Comparison of ENCODE assay signal across 8 cellular contexts in the genomic region with DNA sequence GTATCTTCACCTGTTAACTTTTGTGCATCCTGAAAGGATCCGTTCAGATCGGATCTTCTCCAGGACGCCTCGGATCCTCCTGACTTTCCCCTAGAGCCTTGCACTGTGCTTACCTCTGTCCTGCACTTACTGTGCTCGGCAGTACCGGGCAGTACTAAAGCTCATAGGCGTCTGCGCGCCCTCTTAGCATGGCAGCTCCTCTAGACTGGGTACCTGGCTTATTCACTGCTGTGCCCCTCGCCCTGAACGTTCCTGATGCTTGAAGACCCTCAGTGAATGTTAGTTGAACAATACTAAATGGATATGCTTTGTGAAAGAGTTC. TPM values are rescaled to one million over a fixed set of nuclear protein-coding genes. Genes with fewer than 3 reads are reported as not detected.
A peak's percentile ranks its signal among the peaks of the same experiment; 100 is the strongest.
DNase-seq lines count a peak whose midpoint lies in the region; ATAC-seq and TF ChIP-seq lines count a peak whose summit lies in the region.

No MANE protein-coding gene starts in this region.

- no peak for TF ChIP-seq POLR2A in transverse colon (IDR thresholded peaks at IDR 0.05)

- TF ChIP-seq CTCF in brain microvascular endothelial cell (IDR thresholded peaks at IDR 0.05; ENCODE audit: low read depth, low read length, missing control alignments) (no peak), liver (IDR thresholded peaks at IDR 0.05; ENCODE audit: low read depth, low read length, missing input control) (no peak), transverse colon (IDR thresholded peaks at IDR 0.05) (no peak)

- H3K27ac ChIP-seq in brain microvascular endothelial cell (no peak overlapping the region), liver (ENCODE audit: low read depth in 1 of 2, low read length in 2 of 2) (peak overlapping the region; percentile 72 to 75), transverse colon (peak overlapping the region; percentile 77 to 86 (median 84))

- in situ Hi-C loops in brain microvascular endothelial cell (cut with HindIII; ENCODE audit: low pct_ligation_motif_present, low sequenced_read_pairs): no loop called here
- in situ Hi-C loops in transverse colon (cut with MboI; ENCODE audit: low pct_ligation_motif_present in 1 of 4, low pct_unique_long_range_greater_than_20kb in 1 of 4, low sequenced_read_pairs in 3 of 4): loop anchor here in 1 of 4 donors (25.0 kb wide), 1 partner anchor 259 kb away; a partner anchor contains a TSS

- H3K9ac ChIP-seq in liver (ENCODE audit: low read depth in 1 of 2, low read length in 2 of 2): peak overlapping the region; percentile 58 to 93

- intact Hi-C loops in Right ventricle myocardium inferior (cut with DNase I) (loop anchor here (5.0 kb wide), 1 partner anchor 269 kb away; a partner anchor contains a TSS), cardiac septum (cut with DNase I) (loop anchor here (5.0 kb wide), 1 partner anchor 521 kb away; no protein-coding TSS in a partner anchor), transverse colon (cut with DNase I; ENCODE audit: low total_unique reads) (no loop called here)

- ATAC-seq in Right ventricle myocardium inferior: peak; percentile 31

- DNase-seq in Right ventricle myocardium inferior (ENCODE audit: missing footprints) (no peak), cardiac septum (ENCODE audit: low spot score) (no peak), brain microvascular endothelial cell (no peak), transverse colon (no peak), NCI-H2107 (lab: John Stamatoyannopoulos, UW) (no peak), T1000 (lab: John Stamatoyannopoulos, UW) (no peak), NCI-H2107 treated with DMSO at 0.1 percent for 48 hours (lab: John Stamatoyannopoulos, UW; ENCODE audit: unreplicated experiment) (no peak)

- H3K36me3 ChIP-seq in brain microvascular endothelial cell (replicated peaks) (no peaks in the 10 kb centered on the region), liver (ENCODE audit: control insufficient read depth in 4 of 4, insufficient read depth in 3 of 4, low read depth in 1 of 4, low read length in 3 of 4) (peaks cover 0 to 3% (median 0%) of the 10 kb centered on the region in 4 donors), transverse colon (no peaks in the 10 kb centered on the region)

- H3K9me3 ChIP-seq in liver (ENCODE audit: control insufficient read depth in 4 of 4, low read length in 3 of 4) (no peaks in the 10 kb centered on the region), transverse colon (no peaks in the 10 kb centered on the region)

- TF ChIP-seq RAD21 in liver (IDR thresholded peaks at IDR 0.05): no peak

- H3K27me3 ChIP-seq in brain microvascular endothelial cell (replicated peaks) (no peaks in the 10 kb centered on the region), liver (ENCODE audit: control insufficient read depth in 4 of 4, insufficient read depth in 4 of 4, low read length in 3 of 4) (no peaks in the 10 kb centered on the region), transverse colon (no peaks in the 10 kb centered on the region)

- peaks cover 7 to 40% (median 28%) of the 10 kb centered on the region in 4 donors for H3K4me1 ChIP-seq in liver (ENCODE audit: control insufficient read depth in 4 of 4, insufficient read depth in 4 of 4, low read length in 3 of 4)
- peaks cover 5 to 26% (median 13%) of the 10 kb centered on the region in 4 donors for H3K4me1 ChIP-seq in transverse colon

- H3K4me3 ChIP-seq in brain microvascular endothelial cell (ENCODE audit: low read depth, low read length) (peak overlapping the region; percentile 80), liver (ENCODE audit: low read depth in 1 of 3, low read length in 3 of 3) (peak overlapping the region; percentile 81 to 99 (median 82)), transverse colon (peak overlapping the region; percentile 67 to 85 (median 75))

- TF ChIP-seq EP300 in transverse colon (IDR thresholded peaks at IDR 0.05; ENCODE audit: low read depth): no peak

- WGBS in liver: 17% methylated on average over 11 of the region's 11 CpGs
- WGBS in transverse colon (ENCODE audit: low coverage in 1 of 2), 2 donors: 23 to 29% methylated on average over 4 to 11 of the region's 11 CpGs

TF ChIP-seq in liver, 16 proteins besides CTCF, POLR2A, EP300 and RAD21:
- TF ChIP-seq, protein P1, sequence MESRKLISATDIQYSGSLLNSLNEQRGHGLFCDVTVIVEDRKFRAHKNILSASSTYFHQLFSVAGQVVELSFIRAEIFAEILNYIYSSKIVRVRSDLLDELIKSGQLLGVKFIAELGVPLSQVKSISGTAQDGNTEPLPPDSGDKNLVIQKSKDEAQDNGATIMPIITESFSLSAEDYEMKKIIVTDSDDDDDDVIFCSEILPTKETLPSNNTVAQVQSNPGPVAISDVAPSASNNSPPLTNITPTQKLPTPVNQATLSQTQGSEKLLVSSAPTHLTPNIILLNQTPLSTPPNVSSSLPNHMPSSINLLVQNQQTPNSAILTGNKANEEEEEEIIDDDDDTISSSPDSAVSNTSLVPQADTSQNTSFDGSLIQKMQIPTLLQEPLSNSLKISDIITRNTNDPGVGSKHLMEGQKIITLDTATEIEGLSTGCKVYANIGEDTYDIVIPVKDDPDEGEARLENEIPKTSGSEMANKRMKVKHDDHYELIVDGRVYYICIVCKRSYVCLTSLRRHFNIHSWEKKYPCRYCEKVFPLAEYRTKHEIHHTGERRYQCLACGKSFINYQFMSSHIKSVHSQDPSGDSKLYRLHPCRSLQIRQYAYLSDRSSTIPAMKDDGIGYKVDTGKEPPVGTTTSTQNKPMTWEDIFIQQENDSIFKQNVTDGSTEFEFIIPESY (IDR thresholded peaks at IDR 0.05): no peak
- no peak for TF ChIP-seq HNF4A (conservative IDR thresholded peaks at IDR 0.05)
- no peak for TF ChIP-seq FOXA1 (IDR thresholded peaks at IDR 0.05)
- TF ChIP-seq YY1 (IDR thresholded peaks at IDR 0.05): no peak
- TF ChIP-seq SP1 (IDR thresholded peaks at IDR 0.05): no peak
- no peak for TF ChIP-seq HNF4G (IDR thresholded peaks at IDR 0.05)
- TF ChIP-seq, protein P2, sequence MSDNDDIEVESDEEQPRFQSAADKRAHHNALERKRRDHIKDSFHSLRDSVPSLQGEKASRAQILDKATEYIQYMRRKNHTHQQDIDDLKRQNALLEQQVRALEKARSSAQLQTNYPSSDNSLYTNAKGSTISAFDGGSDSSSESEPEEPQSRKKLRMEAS (IDR thresholded peaks at IDR 0.05): no peak
- no peak for TF ChIP-seq FOXA2 (IDR thresholded peaks at IDR 0.05)
- TF ChIP-seq JUND (IDR thresholded peaks at IDR 0.05): no peak
- TF ChIP-seq, protein P3, sequence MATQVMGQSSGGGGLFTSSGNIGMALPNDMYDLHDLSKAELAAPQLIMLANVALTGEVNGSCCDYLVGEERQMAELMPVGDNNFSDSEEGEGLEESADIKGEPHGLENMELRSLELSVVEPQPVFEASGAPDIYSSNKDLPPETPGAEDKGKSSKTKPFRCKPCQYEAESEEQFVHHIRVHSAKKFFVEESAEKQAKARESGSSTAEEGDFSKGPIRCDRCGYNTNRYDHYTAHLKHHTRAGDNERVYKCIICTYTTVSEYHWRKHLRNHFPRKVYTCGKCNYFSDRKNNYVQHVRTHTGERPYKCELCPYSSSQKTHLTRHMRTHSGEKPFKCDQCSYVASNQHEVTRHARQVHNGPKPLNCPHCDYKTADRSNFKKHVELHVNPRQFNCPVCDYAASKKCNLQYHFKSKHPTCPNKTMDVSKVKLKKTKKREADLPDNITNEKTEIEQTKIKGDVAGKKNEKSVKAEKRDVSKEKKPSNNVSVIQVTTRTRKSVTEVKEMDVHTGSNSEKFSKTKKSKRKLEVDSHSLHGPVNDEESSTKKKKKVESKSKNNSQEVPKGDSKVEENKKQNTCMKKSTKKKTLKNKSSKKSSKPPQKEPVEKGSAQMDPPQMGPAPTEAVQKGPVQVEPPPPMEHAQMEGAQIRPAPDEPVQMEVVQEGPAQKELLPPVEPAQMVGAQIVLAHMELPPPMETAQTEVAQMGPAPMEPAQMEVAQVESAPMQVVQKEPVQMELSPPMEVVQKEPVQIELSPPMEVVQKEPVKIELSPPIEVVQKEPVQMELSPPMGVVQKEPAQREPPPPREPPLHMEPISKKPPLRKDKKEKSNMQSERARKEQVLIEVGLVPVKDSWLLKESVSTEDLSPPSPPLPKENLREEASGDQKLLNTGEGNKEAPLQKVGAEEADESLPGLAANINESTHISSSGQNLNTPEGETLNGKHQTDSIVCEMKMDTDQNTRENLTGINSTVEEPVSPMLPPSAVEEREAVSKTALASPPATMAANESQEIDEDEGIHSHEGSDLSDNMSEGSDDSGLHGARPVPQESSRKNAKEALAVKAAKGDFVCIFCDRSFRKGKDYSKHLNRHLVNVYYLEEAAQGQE (IDR thresholded peaks at IDR 0.05): no peak
- TF ChIP-seq RXRA (IDR thresholded peaks at IDR 0.05): no peak
- no peak for TF ChIP-seq GABPA (IDR thresholded peaks at IDR 0.05 in 1 of 2, conservative IDR thresholded peaks at IDR 0.05 in 1 of 2)
- no peak for TF ChIP-seq EGR1 (IDR thresholded peaks at IDR 0.05; ENCODE audit: low read depth in 2 of 2)
- no peak for TF ChIP-seq NR2F2 (IDR thresholded peaks at IDR 0.05)
- TF ChIP-seq, protein P4, sequence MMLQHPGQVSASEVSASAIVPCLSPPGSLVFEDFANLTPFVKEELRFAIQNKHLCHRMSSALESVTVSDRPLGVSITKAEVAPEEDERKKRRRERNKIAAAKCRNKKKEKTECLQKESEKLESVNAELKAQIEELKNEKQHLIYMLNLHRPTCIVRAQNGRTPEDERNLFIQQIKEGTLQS (IDR thresholded peaks at IDR 0.05): no peak
- TF ChIP-seq TAF1 (conservative IDR thresholded peaks at IDR 0.05): no peak

RNA-seq across cellular contexts. Expression of a gene that starts 1.0 kb away (rescaled TPM):
- total RNA-seq in Right ventricle myocardium inferior: 132 TPM
- total RNA-seq in cardiac septum: 124 TPM
- total RNA-seq in liver: 100 to 1,000 TPM; 122 to 811 TPM
- polyA plus RNA-seq in liver: 100 to 1,000 TPM; 330 to 727 TPM
- total RNA-seq in transverse colon: 100 to 1,000 TPM; 114 to 311 (median 223) TPM

RNA-seq across cellular contexts. Expression of a gene that starts 6.5 kb away (rescaled TPM):
- total RNA-seq in Right ventricle myocardium inferior: 136 TPM
- 92.3 TPM for total RNA-seq in cardiac septum
- 100 to 1,000 TPM in 1 of 2 donors, 10 to 100 TPM in 1; 37.8 to 591 TPM for total RNA-seq in liver
- polyA plus RNA-seq in liver: 100 to 1,000 TPM; 269 to 302 TPM
- 100 to 1,000 TPM; 129 to 622 (median 214) TPM for total RNA-seq in transverse colon
